ENCODE assay signal across 8 cellular contexts in the genomic region with DNA sequence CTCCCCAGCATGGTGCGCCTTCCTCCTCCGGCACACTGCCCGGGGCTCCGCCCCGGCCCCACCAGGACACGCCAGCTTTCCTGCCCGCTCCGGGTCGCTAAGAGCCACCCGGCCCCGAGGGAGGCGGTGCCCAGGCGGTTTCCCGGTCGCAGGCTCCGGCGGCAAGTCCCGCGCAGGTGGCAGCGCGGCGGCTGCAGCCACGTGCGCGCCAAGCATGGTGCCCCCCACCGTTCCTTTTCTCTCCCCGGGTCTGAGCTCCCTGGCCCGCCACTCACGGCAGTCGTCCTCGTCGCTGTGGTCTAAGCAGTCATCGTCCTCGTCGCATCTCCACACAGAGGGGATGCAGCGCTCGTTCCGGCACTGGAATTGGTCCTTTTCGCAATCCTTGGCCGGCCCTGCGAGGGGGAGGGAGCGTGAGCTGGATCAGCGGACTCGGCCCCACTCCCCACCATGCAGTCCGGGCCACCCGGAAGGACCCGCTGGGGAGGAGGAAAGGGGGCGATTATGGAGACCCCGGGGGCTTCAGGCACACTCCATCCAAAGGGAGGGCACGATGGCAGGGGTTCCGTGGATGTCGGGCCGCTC. TPM values are rescaled to one million over a fixed set of nuclear protein-coding genes. Genes with fewer than 3 reads are reported as not detected.
DNase-seq lines count a peak whose midpoint lies in the region; ATAC-seq, FAIRE-seq and TF ChIP-seq lines count a peak whose summit lies in the region.

No MANE protein-coding gene starts in this region.

- peak; percentile 43 for ATAC-seq in activated CD4-positive, alpha-beta T cell treated with anti-CD3 and anti-CD28 coated beads for 36 hours

- H3K4me2 ChIP-seq in parathyroid adenoma (ENCODE audit: low read length), result peak overlapping the region; percentile 81

- H3K9me3 ChIP-seq in parathyroid adenoma (ENCODE audit: control insufficient read depth, low read length), result no peaks in the 10 kb centered on the region

- no peaks in the 10 kb centered on the region for H3K36me3 ChIP-seq in parathyroid adenoma (ENCODE audit: control insufficient read depth, insufficient read depth, low read length)

- no peaks in the 10 kb centered on the region for H3K27me3 ChIP-seq in parathyroid adenoma (ENCODE audit: control insufficient read depth, insufficient read depth, low read length)

- FAIRE-seq in H54 (lab: Jason Lieb, UNC), result no peak

- peaks cover 43% of the 10 kb centered on the region for H3K36me3 Mint-ChIP-seq in activated CD4-positive, alpha-beta T cell treated with anti-CD3 and anti-CD28 coated beads for 36 hours (ENCODE audit: low read depth)
- peaks cover 22% of the 10 kb centered on the region for H3K36me3 Mint-ChIP-seq in activated CD4-positive, alpha-beta T cell treated with anti-CD3 and anti-CD28 coated beads, Interleukin-2, amount 10 ng/mL, durations not matched to agents 7 days and 5 days (ENCODE audit: low read depth)

- H3K4me3 ChIP-seq in fibroblast of the aortic adventitia (ENCODE audit: low read depth, low read length) (peak overlapping the region; percentile 75), parathyroid adenoma (ENCODE audit: low read depth, low read length) (peak overlapping the region; percentile 54)

- CTCF ChIA-PET in activated CD4-positive, alpha-beta T cell treated with anti-CD3 and anti-CD28 coated beads for 36 hours (lab: Charles Lee), result no interaction called here
- CTCF ChIA-PET in activated CD4-positive, alpha-beta T cell treated with anti-CD3 and anti-CD28 coated beads, Interleukin-2, amount 10 ng/mL, durations not matched to agents 7 days and 5 days (lab: Charles Lee), result no interaction called here

- no peaks in the 10 kb centered on the region for H3K27me3 Mint-ChIP-seq in activated CD4-positive, alpha-beta T cell treated with anti-CD3 and anti-CD28 coated beads for 36 hours
- no peaks in the 10 kb centered on the region for H3K27me3 Mint-ChIP-seq in activated CD4-positive, alpha-beta T cell treated with anti-CD3 and anti-CD28 coated beads, Interleukin-2, amount 10 ng/mL, durations not matched to agents 7 days and 5 days

- TF ChIP-seq POLR2A in H54 (IDR thresholded peaks at IDR 0.05; ENCODE audit: low read depth, low read length), result no peak

- H3K9me3 Mint-ChIP-seq in activated CD4-positive, alpha-beta T cell treated with anti-CD3 and anti-CD28 coated beads for 36 hours (ENCODE audit: low read depth), result no peaks in the 10 kb centered on the region
- no peaks in the 10 kb centered on the region for H3K9me3 Mint-ChIP-seq in activated CD4-positive, alpha-beta T cell treated with anti-CD3 and anti-CD28 coated beads, Interleukin-2, amount 10 ng/mL, durations not matched to agents 7 days and 5 days

- no peak overlapping the region for H3K9ac ChIP-seq in parathyroid adenoma

- H3K27ac ChIP-seq in parathyroid adenoma, result no peak overlapping the region

- intact Hi-C loops in activated CD4-positive, alpha-beta T cell treated with anti-CD3 and anti-CD28 coated beads for 36 hours (cut with DNase I, micrococcal nuclease), result loop anchor here (1.0 to 10.0 kb wide), 24 partner anchors 15 to 1709 kb away; a partner anchor contains a TSS

- H3K79me2 ChIP-seq in parathyroid adenoma, result no peaks in the 10 kb centered on the region

- peaks cover 19% of the 10 kb centered on the region for H3K4me1 Mint-ChIP-seq in activated CD4-positive, alpha-beta T cell treated with anti-CD3 and anti-CD28 coated beads for 36 hours
- H3K4me1 Mint-ChIP-seq in activated CD4-positive, alpha-beta T cell treated with anti-CD3 and anti-CD28 coated beads, Interleukin-2, amount 10 ng/mL, durations not matched to agents 7 days and 5 days, result peaks cover 53% of the 10 kb centered on the region

- H3K4me1 ChIP-seq in parathyroid adenoma, result no peaks in the 10 kb centered on the region

- DNase-seq in activated CD4-positive, alpha-beta T cell treated with anti-CD3 and anti-CD28 coated beads for 36 hours, result no peak
- no peak for DNase-seq in activated CD4-positive, alpha-beta T cell treated with anti-CD3 and anti-CD28 coated beads for 48 hours
- DNase-seq in H54 (ENCODE audit: insufficient read length, low spot score) (peak; percentile 68), Kasumi-1 (lab: John Stamatoyannopoulos, UW) (peak; percentile 43 to 64), fibroblast of the aortic adventitia (ENCODE audit: low read depth) (no peak), NCI-H1694 treated with DMSO at 0.1 percent for 48 hours (lab: John Stamatoyannopoulos, UW) (no peak)
- DNase-seq in activated CD4-positive, alpha-beta T cell treated with anti-CD3 and anti-CD28 coated beads, Interleukin-2, amount 10 ng/mL, durations not matched to agents 7 days and 5 days, result no peak

- no peak for TF ChIP-seq CTCF in fibroblast of the aortic adventitia (IDR thresholded peaks at IDR 0.05; ENCODE audit: insufficient read depth, low read length)
- no peak for TF ChIP-seq CTCF in parathyroid adenoma (IDR thresholded peaks at IDR 0.05)

- H2AFZ ChIP-seq in parathyroid adenoma, result peak overlapping the region; percentile 75

- peak overlapping the region; percentile 92 for H3K4me3 Mint-ChIP-seq in activated CD4-positive, alpha-beta T cell treated with anti-CD3 and anti-CD28 coated beads for 36 hours
- H3K4me3 Mint-ChIP-seq in activated CD4-positive, alpha-beta T cell treated with anti-CD3 and anti-CD28 coated beads, Interleukin-2, amount 10 ng/mL, durations not matched to agents 7 days and 5 days, result peak overlapping the region; percentile 94

- POLR2A ChIA-PET in activated CD4-positive, alpha-beta T cell treated with anti-CD3 and anti-CD28 coated beads for 36 hours (lab: Charles Lee), result interaction anchor here (0.6 kb wide), 1 partner anchor 1440 kb away, joined by 8 read pairs; no protein-coding TSS in a partner anchor
- POLR2A ChIA-PET in activated CD4-positive, alpha-beta T cell treated with anti-CD3 and anti-CD28 coated beads, Interleukin-2, amount 10 ng/mL, durations not matched to agents 7 days and 5 days (lab: Charles Lee), result interaction anchor here (0.6 to 1.0 kb wide), 3 partner anchors 36 to 923 kb away, joined by 3 to 4 read pairs (median 3); no protein-coding TSS in a partner anchor

- H3K27ac Mint-ChIP-seq in activated CD4-positive, alpha-beta T cell treated with anti-CD3 and anti-CD28 coated beads for 36 hours, result peak overlapping the region; percentile 97
- H3K27ac Mint-ChIP-seq in activated CD4-positive, alpha-beta T cell treated with anti-CD3 and anti-CD28 coated beads, Interleukin-2, amount 10 ng/mL, durations not matched to agents 7 days and 5 days, result peak overlapping the region; percentile 95

RNA-seq across cellular contexts. Expression of a gene that starts 1.2 kb away (rescaled TPM):
- total RNA-seq in activated CD4-positive, alpha-beta T cell treated with anti-CD3 and anti-CD28 coated beads for 36 hours, result 10 to 100 TPM; 40.6 to 46.5 TPM
- total RNA-seq in activated CD4-positive, alpha-beta T cell treated with anti-CD3 and anti-CD28 coated beads, Interleukin-2, amount 10 ng/mL, durations not matched to agents 7 days and 5 days, result 10 to 100 TPM; 51.8 to 56.6 TPM
- total RNA-seq in fibroblast of the aortic adventitia (ENCODE audit: low replicate concordance), result 8.6 and 13.6 TPM in 2 replicates

Comparison
In these comparisons a context has a peak if more than half of its experiments do, and no peak if none do; other contexts are left out.
1. DNase-seq: peak in H54 (single experiment) and Kasumi-1 (2 of 2); none in activated CD4-positive, alpha-beta T cell treated with anti-CD3 and anti-CD28 coated beads for 36 hours (single experiment), activated CD4-positive, alpha-beta T cell treated with anti-CD3 and anti-CD28 coated beads for 48 hours (single experiment), activated CD4-positive, alpha-beta T cell treated with anti-CD3 and anti-CD28 coated beads, Interleukin-2, amount 10 ng/mL, durations not matched to agents 7 days and 5 days (single experiment), fibroblast of the aortic adventitia (single experiment) and NCI-H1694 treated with DMSO at 0.1 percent for 48 hours (single experiment).